In the genomic region with DNA sequence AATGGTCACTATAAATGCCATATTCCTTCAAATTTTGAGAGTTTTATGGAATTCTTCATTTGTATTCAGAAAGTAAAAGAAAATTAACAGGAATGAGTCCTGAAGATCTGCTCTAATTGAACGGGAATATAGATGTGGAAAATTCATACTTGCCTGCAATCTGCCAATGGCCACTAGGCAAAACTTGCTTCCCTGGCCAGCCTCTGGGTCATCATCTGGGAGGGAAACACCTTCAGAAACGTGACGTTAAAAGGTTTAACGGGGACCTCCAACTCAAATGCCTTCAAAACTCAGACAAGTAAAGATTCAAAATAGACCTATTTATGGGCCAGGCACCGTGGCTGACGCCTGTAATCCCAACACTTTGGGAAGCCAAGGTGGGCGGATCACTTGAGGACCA, we compare ENCODE assay signal across 11 cellular contexts. TPM values are rescaled to one million over a fixed set of nuclear protein-coding genes. Genes with fewer than 3 reads are reported as not detected.
DNase-seq lines count a peak whose midpoint lies in the region; ATAC-seq, FAIRE-seq and TF ChIP-seq lines count a peak whose summit lies in the region.
"Had no signal": no experiment of that assay in that cellular context is flagged by ENCODE, and none has a peak within 500 bp of the region (broad histone marks: within the 10 kb centered on the region; RNA-seq: fewer than 3 reads in every experiment).

No MANE protein-coding gene starts in this region.

- no peaks in the 10 kb centered on the region for H4K20me1 ChIP-seq in GM23338 (replicated peaks; ENCODE audit: insufficient read depth)
- H4K20me1 ChIP-seq in astrocyte (ENCODE audit: insufficient read depth, low read length) = no peaks in the 10 kb centered on the region
- H4K20me1 ChIP-seq in keratinocyte (ENCODE audit: control insufficient read depth, extremely low read depth, insufficient read depth, low read length) = no peaks in the 10 kb centered on the region

- H3K36me3 Mint-ChIP-seq in GM23338 (ENCODE audit: low read depth) (peaks cover 33% of the 10 kb centered on the region), astrocyte (ENCODE audit: low read depth, unreplicated experiment) (peaks cover 11% of the 10 kb centered on the region)

- H3K9me1 ChIP-seq in keratinocyte (ENCODE audit: control insufficient read depth, extremely low read depth, insufficient read depth, low read length) = no peaks in the 10 kb centered on the region

- H3K27me3 Mint-ChIP-seq in GM23338 (ENCODE audit: insufficient read depth, low read depth, poor library complexity) (no peaks in the 10 kb centered on the region), astrocyte (ENCODE audit: low read depth, unreplicated experiment) (no peaks in the 10 kb centered on the region)
- H3K27me3 Mint-ChIP-seq: activated naive CD8-positive, alpha-beta T cell treated with anti-CD3 and anti-CD28 coated beads for 36 hours had no signal

- H2BK15ac ChIP-seq in neuronal stem cell (ENCODE audit: low read length) = no peak overlapping the region

- H2AFZ ChIP-seq in GM23338 = no peak overlapping the region
- no peak overlapping the region for H2AFZ ChIP-seq in astrocyte (ENCODE audit: low read depth, low read length)
- no peak overlapping the region for H2AFZ ChIP-seq in keratinocyte (ENCODE audit: control insufficient read depth, low read length)
- H2AFZ ChIP-seq in neuronal stem cell (ENCODE audit: low read length) = no peak overlapping the region

- no peak overlapping the region for H3K27ac ChIP-seq in GM23338 (ENCODE audit: low read depth)
- H3K27ac ChIP-seq in astrocyte (ENCODE audit: low read depth, low read length) = no peak overlapping the region
- no peak overlapping the region for H3K27ac ChIP-seq in keratinocyte (ENCODE audit: control insufficient read depth, insufficient read depth, low read length)
- no peak overlapping the region for H3K27ac ChIP-seq in colonic mucosa
- H3K27ac ChIP-seq in neuronal stem cell (replicated peaks; ENCODE audit: low read length) = no peak overlapping the region

- no peak overlapping the region for H2BK12ac ChIP-seq in neuronal stem cell (ENCODE audit: low read length)

- H3K4me3 ChIP-seq in AG09309 (ENCODE audit: control insufficient read depth, low read depth, low read length) = no peak overlapping the region
- no peak overlapping the region for H3K4me3 ChIP-seq in GM23338
- H3K4me3 ChIP-seq in astrocyte (ENCODE audit: insufficient read depth, low read depth, low read length) = no peak overlapping the region
- no peak overlapping the region for H3K4me3 ChIP-seq in keratinocyte (ENCODE audit: control insufficient read depth in 2 of 3, extremely low read depth in 1 of 3, insufficient read depth in 2 of 3, low read depth in 1 of 3, low read length in 3 of 3)
- no peak overlapping the region for H3K4me3 ChIP-seq in colonic mucosa
- H3K4me3 ChIP-seq in neuronal stem cell (ENCODE audit: low read length in 2 of 2) = no peak overlapping the region

- no peak overlapping the region for H3K18ac ChIP-seq in neuronal stem cell (ENCODE audit: low read length)

- no peak overlapping the region for H2AK5ac ChIP-seq in neuronal stem cell (ENCODE audit: low read depth, low read length)

- H3K9ac ChIP-seq in astrocyte (ENCODE audit: low read length) (no peak overlapping the region), keratinocyte (ENCODE audit: control insufficient read depth, extremely low read depth, insufficient read depth, low read length) (no peak overlapping the region), colonic mucosa (ENCODE audit: low read depth in 2 of 2, low read length in 2 of 2) (no peak overlapping the region), neuronal stem cell (ENCODE audit: low read depth, low read length, poor library complexity) (no peak overlapping the region)

- no peak for FAIRE-seq in astrocyte (lab: Jason Lieb, UNC)
- no peak for FAIRE-seq in keratinocyte (lab: Jason Lieb, UNC)

- intact Hi-C loops in colonic mucosa (cut with DNase I) = loop anchor here (10.0 kb wide), 1 partner anchor 165 kb away; no protein-coding TSS in a partner anchor

- H3K23ac ChIP-seq in neuronal stem cell (ENCODE audit: low read depth, low read length, poor library complexity) = no peak overlapping the region

- H3K4me3 Mint-ChIP-seq in GM23338 (no peak overlapping the region), astrocyte (ENCODE audit: unreplicated experiment) (no peak overlapping the region)
- H3K4me3 Mint-ChIP-seq: activated naive CD8-positive, alpha-beta T cell treated with anti-CD3 and anti-CD28 coated beads for 36 hours had no signal

- no peaks in the 10 kb centered on the region for H3K4me1 Mint-ChIP-seq in GM23338
- no peaks in the 10 kb centered on the region for H3K4me1 Mint-ChIP-seq in astrocyte (ENCODE audit: low read depth, unreplicated experiment)

- H3K9me3 ChIP-seq in astrocyte (ENCODE audit: insufficient read depth, low read depth, low read length) (no peaks in the 10 kb centered on the region), keratinocyte (ENCODE audit: control insufficient read depth, low read depth, low read length) (no peaks in the 10 kb centered on the region), colonic mucosa (no peaks in the 10 kb centered on the region), neuronal stem cell (replicated peaks in 1 of 2; ENCODE audit: control insufficient read depth in 2 of 2, insufficient read depth in 1 of 2, low read depth in 1 of 2, low read length in 2 of 2) (no peaks in the 10 kb centered on the region)

- H3K79me2 ChIP-seq in GM23338 (replicated peaks; ENCODE audit: insufficient read depth) (no peaks in the 10 kb centered on the region), astrocyte (ENCODE audit: insufficient read depth, low read length) (no peaks in the 10 kb centered on the region), keratinocyte (ENCODE audit: control insufficient read depth, insufficient read depth, low read length) (no peaks in the 10 kb centered on the region)

- no CpG with 5 or more reads among the region's 7 CpGs for whole genome bisulfite sequencing in neuronal stem cell (ENCODE audit: extremely low coverage in 2 of 2, insufficient read length in 2 of 2, insufficient replicate concordance in 1 of 2), 2 donors

- TF ChIP-seq CTCF in AG09309 (IDR thresholded peaks at IDR 0.05; ENCODE audit: control insufficient read depth, insufficient read depth, low read depth, low read length, missing control alignments) = peak; percentile 36
- peak; percentile 37 to 63 for TF ChIP-seq CTCF in GM23338 (conservative IDR thresholded peaks at IDR 0.05; ENCODE audit: low read depth in 2 of 2)
- TF ChIP-seq CTCF in astrocyte (IDR thresholded peaks at IDR 0.05; ENCODE audit: insufficient read depth, low read depth, low read length) = peak; percentile 25
- peak in 2 of 3 experiments; percentile 20 to 29 for TF ChIP-seq CTCF in keratinocyte (optimal IDR thresholded peaks at IDR 0.05 in 1 of 3, IDR thresholded peaks at IDR 0.05 in 1 of 3, conservative IDR thresholded peaks at IDR 0.05 in 1 of 3; ENCODE audit: extremely low read depth in 1 of 3, insufficient read depth in 2 of 3, low read length in 3 of 3)
- no peak for TF ChIP-seq CTCF in colonic mucosa (IDR thresholded peaks at IDR 0.05)

- H3F3A ChIP-seq in GM23338 (replicated peaks; ENCODE audit: low read depth) = no peaks in the 10 kb centered on the region

- H3K9me3 Mint-ChIP-seq in GM23338 (no peaks in the 10 kb centered on the region), astrocyte (ENCODE audit: unreplicated experiment) (no peaks in the 10 kb centered on the region)
- H3K9me3 Mint-ChIP-seq: activated naive CD8-positive, alpha-beta T cell treated with anti-CD3 and anti-CD28 coated beads for 36 hours had no signal

- H3K4me1 ChIP-seq in GM23338 (ENCODE audit: insufficient read depth) = no peaks in the 10 kb centered on the region
- no peaks in the 10 kb centered on the region for H3K4me1 ChIP-seq in astrocyte (ENCODE audit: insufficient read depth, low read length)
- no peaks in the 10 kb centered on the region for H3K4me1 ChIP-seq in keratinocyte (ENCODE audit: control insufficient read depth, extremely low read depth, insufficient read depth, low read length)
- no peaks in the 10 kb centered on the region for H3K4me1 ChIP-seq in colonic mucosa
- no peaks in the 10 kb centered on the region for H3K4me1 ChIP-seq in neuronal stem cell (ENCODE audit: control insufficient read depth in 2 of 2, insufficient read depth in 1 of 2, low read depth in 1 of 2, low read length in 2 of 2)

- H3K4ac ChIP-seq in neuronal stem cell (ENCODE audit: low read length) = no peak overlapping the region

- DNase-seq in AG09309 (ENCODE audit: low read depth) (no peak), GM23338 (ENCODE audit: low spot score) (peak; percentile 51), astrocyte (ENCODE audit: low read depth) (no peak), keratinocyte (ENCODE audit: low read depth, low spot score) (no peak), 8988T (no peak), colonic mucosa (no peak), cerebellar cortex (ENCODE audit: low spot score) (no peak), neuronal stem cell (ENCODE audit: low spot score) (no peak)
- DNase-seq: activated naive CD8-positive, alpha-beta T cell treated with anti-CD3 and anti-CD28 coated beads for 36 hours; NCI-H1417 had no signal

- H3K27ac Mint-ChIP-seq in GM23338 (no peak overlapping the region), astrocyte (ENCODE audit: unreplicated experiment) (no peak overlapping the region)
- H3K27ac Mint-ChIP-seq: activated naive CD8-positive, alpha-beta T cell treated with anti-CD3 and anti-CD28 coated beads for 36 hours had no signal

- peak; percentile 62 for ATAC-seq in GM23338

- dilution Hi-C loops in keratinocyte (cut with MboI; ENCODE audit: extremely low pct_ligation_motif_present, low sequenced_read_pairs) = no loop called here

- H3K79me1 ChIP-seq in neuronal stem cell (ENCODE audit: low read depth, low read length) = no peaks in the 10 kb centered on the region

- H3K36me3 ChIP-seq in GM23338 (ENCODE audit: insufficient read depth) = peaks cover 27% of the 10 kb centered on the region; the same call in 1 of the 2 replicates
- peaks cover 60% of the 10 kb centered on the region for H3K36me3 ChIP-seq in astrocyte (ENCODE audit: insufficient read depth, low read length)
- H3K36me3 ChIP-seq in keratinocyte (ENCODE audit: control insufficient read depth in 2 of 2, extremely low read depth in 1 of 2, insufficient read depth in 2 of 2, low read length in 2 of 2) = peaks cover 16% of the 10 kb centered on the region in 2 experiments
- H3K36me3 ChIP-seq in colonic mucosa = peaks cover 14% of the 10 kb centered on the region
- peaks cover 7 to 94% of the 10 kb centered on the region in 2 donors for H3K36me3 ChIP-seq in neuronal stem cell (replicated peaks in 1 of 2; ENCODE audit: control insufficient read depth in 2 of 2, insufficient read depth in 2 of 2, low read length in 2 of 2)

- H3K9me2 ChIP-seq in GM23338 (ENCODE audit: insufficient read depth) = no peaks in the 10 kb centered on the region

- H4K8ac ChIP-seq in neuronal stem cell (ENCODE audit: low read depth, low read length) = no peak overlapping the region

- H4K91ac ChIP-seq in neuronal stem cell (ENCODE audit: low read depth, low read length, poor library complexity) = no peak overlapping the region

- no peak overlapping the region for H3K4me2 ChIP-seq in GM23338
- no peak overlapping the region for H3K4me2 ChIP-seq in astrocyte (ENCODE audit: low read length)
- H3K4me2 ChIP-seq in keratinocyte (ENCODE audit: control insufficient read depth, extremely low read depth, insufficient read depth, low read depth, low read length) = no peak overlapping the region
- no peak overlapping the region for H3K4me2 ChIP-seq in neuronal stem cell (ENCODE audit: insufficient read depth, low read length, poor library complexity, severe bottlenecking)

- H3K27me3 ChIP-seq in GM23338 (ENCODE audit: insufficient read depth) = no peaks in the 10 kb centered on the region
- no peaks in the 10 kb centered on the region for H3K27me3 ChIP-seq in astrocyte (ENCODE audit: insufficient read depth, low read length)
- H3K27me3 ChIP-seq in keratinocyte (ENCODE audit: control insufficient read depth, extremely low read depth, insufficient read depth, low read length) = no peaks in the 10 kb centered on the region
- no peaks in the 10 kb centered on the region for H3K27me3 ChIP-seq in colonic mucosa
- no peaks in the 10 kb centered on the region for H3K27me3 ChIP-seq in neuronal stem cell (ENCODE audit: control insufficient read depth in 3 of 3, insufficient read depth in 3 of 3, low read depth in 1 of 3, low read length in 3 of 3)

- H3K14ac ChIP-seq in neuronal stem cell (ENCODE audit: low read length) = no peak overlapping the region

- no peak overlapping the region for H2BK5ac ChIP-seq in neuronal stem cell (ENCODE audit: low read length)

- H2BK120ac ChIP-seq in neuronal stem cell (ENCODE audit: low read depth, low read length) = no peak overlapping the region

RNA-seq across cellular contexts. Expression of a gene that starts 21.7 kb away (rescaled TPM):
- total RNA-seq in GM23338 (2014; rRNA removed; shearing (Covaris generic)) = 1.7 and 2.8 TPM in 2 replicates
- polyA plus RNA-seq in GM23338 (2016; fragmentation: Nextera tagmentation; extraction: Ambion mirVana) (2.7 and 3.3 TPM in 2 replicates), keratinocyte (20.0 to 71.7 TPM (median 40.5 TPM) in 3 replicates)
- total RNA-seq in astrocyte (3.9 and 4.0 TPM in 2 replicates), colonic mucosa (10 to 100 TPM; 11.4 to 33.6 TPM)
- polyA plus RNA-seq in keratinocyte (2011; ENCODE audit: low read depth) = 53.7 TPM
- polyA plus RNA-seq in keratinocyte (2011; cell fraction: cytosol; rRNA removed) = 18.6 and 19.4 TPM in 2 replicates
- polyA plus RNA-seq in keratinocyte (2011; cell fraction: nucleus; rRNA removed) = 51.5 and 71.7 TPM in 2 replicates
- polyA plus RNA-seq in keratinocyte (2012; ENCODE audit: low replicate concordance) = 11.5 and 14.0 TPM in 2 replicates
- 10.4 to 34.2 TPM (median 19.0 TPM) in 3 replicates for polyA minus RNA-seq in keratinocyte
- 11.5 TPM for polyA minus RNA-seq in keratinocyte (2011; cell fraction: cytosol; rRNA and poly(A)+ RNA removed)
- 8.0 and 21.4 TPM in 2 replicates for polyA minus RNA-seq in keratinocyte (2011; cell fraction: nucleus; rRNA and poly(A)+ RNA removed)
- polyA plus RNA-seq in neuronal stem cell (2013, experiment 1 of 2) = 1.9 TPM
- 1.7 TPM for polyA plus RNA-seq in neuronal stem cell (2013, experiment 2 of 2)

RNA-seq across cellular contexts. Expression of a gene that starts 46.6 kb away (rescaled TPM):
- 30.3 and 31.9 TPM in 2 replicates for total RNA-seq in GM23338 (2014; rRNA removed; shearing (Covaris generic))
- polyA plus RNA-seq in GM23338 (2016; fragmentation: Nextera tagmentation; extraction: Ambion mirVana) (10.5 and 11.4 TPM in 2 replicates), keratinocyte (17.8 to 22.1 TPM (median 19.6 TPM) in 3 replicates)
- total RNA-seq in astrocyte (24.1 and 25.8 TPM in 2 replicates), colonic mucosa (10 to 100 TPM; 29.5 to 41.7 TPM)
- 32.2 TPM for polyA plus RNA-seq in keratinocyte (2011; ENCODE audit: low read depth)
- 13.9 and 16.3 TPM in 2 replicates for polyA plus RNA-seq in keratinocyte (2011; cell fraction: cytosol; rRNA removed)
- polyA plus RNA-seq in keratinocyte (2011; cell fraction: nucleus; rRNA removed) = 37.2 and 44.9 TPM in 2 replicates
- polyA plus RNA-seq in keratinocyte (2012; ENCODE audit: low replicate concordance) = 14.8 and 23.6 TPM in 2 replicates
- polyA minus RNA-seq in keratinocyte = 35.1 to 39.8 TPM (median 36.0 TPM) in 3 replicates
- polyA minus RNA-seq in keratinocyte (2011; cell fraction: cytosol; rRNA and poly(A)+ RNA removed) = 15.5 TPM
- polyA minus RNA-seq in keratinocyte (2011; cell fraction: nucleus; rRNA and poly(A)+ RNA removed) = 21.7 and 33.0 TPM in 2 replicates
- polyA plus RNA-seq in neuronal stem cell (2013, experiment 1 of 2) = 19.5 TPM
- 21.7 TPM for polyA plus RNA-seq in neuronal stem cell (2013, experiment 2 of 2)

RNA-seq across cellular contexts. Expression of a gene that starts 57.2 kb away (rescaled TPM):
- total RNA-seq in GM23338 (2014; rRNA removed; shearing (Covaris generic)) = not detected in 2 replicates
- not detected in 2 replicates for polyA plus RNA-seq in GM23338 (2016; fragmentation: Nextera tagmentation; extraction: Ambion mirVana)
- total RNA-seq in astrocyte = not detected in 2 replicates
- polyA plus RNA-seq in keratinocyte = not detected in 3 replicates
- polyA plus RNA-seq in keratinocyte (2011; ENCODE audit: low read depth) = not detected
- polyA plus RNA-seq in keratinocyte (2011; cell fraction: cytosol; rRNA removed) = not detected in 2 replicates
- not detected in 2 replicates for polyA plus RNA-seq in keratinocyte (2011; cell fraction: nucleus; rRNA removed)
- polyA plus RNA-seq in keratinocyte (2012; ENCODE audit: low replicate concordance) = not detected in 2 replicates
- polyA minus RNA-seq in keratinocyte = not detected in 3 replicates
- polyA minus RNA-seq in keratinocyte (2011; cell fraction: cytosol; rRNA and poly(A)+ RNA removed) = not detected
- polyA minus RNA-seq in keratinocyte (2011; cell fraction: nucleus; rRNA and poly(A)+ RNA removed) = not detected in 2 replicates
- not detected for total RNA-seq in colonic mucosa
- polyA plus RNA-seq in neuronal stem cell (2013, experiment 1 of 2) = 0.10 TPM
- polyA plus RNA-seq in neuronal stem cell (2013, experiment 2 of 2) = 0.04 TPM
- total RNA-seq: activated CD8-positive, alpha-beta memory T cell treated with anti-CD3 and anti-CD28 coated beads for 36 hours; activated naive CD8-positive, alpha-beta T cell treated with anti-CD3 and anti-CD28 coated beads for 36 hours had no signal
